20 cellular contexts compared by ENCODE assay signal in the genomic region with DNA sequence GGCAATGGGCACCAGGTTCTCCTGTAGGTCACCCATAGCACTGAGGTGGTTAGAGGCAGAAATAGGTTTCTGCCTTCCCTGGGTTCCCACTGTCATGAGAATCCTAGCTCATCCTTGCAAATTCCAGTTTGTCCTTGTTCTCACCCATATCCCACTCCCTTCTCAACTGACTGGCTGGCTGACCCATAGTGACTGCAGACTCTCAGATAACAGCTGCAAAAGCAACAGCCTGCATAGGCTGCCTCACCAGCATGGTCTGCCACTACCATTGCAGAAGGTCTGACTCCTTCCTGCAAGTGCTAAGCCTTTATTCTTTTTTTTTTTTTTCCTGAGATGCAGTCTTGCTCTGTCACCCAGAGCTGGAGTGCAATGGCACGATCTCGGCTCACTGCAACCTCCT.
DNase-seq lines count a peak whose midpoint lies in the region; ATAC-seq and TF ChIP-seq lines count a peak whose summit lies in the region.
"Had no signal": no experiment of that assay in that cellular context is flagged by ENCODE, and none has a peak within 500 bp of the region (broad histone marks: within the 10 kb centered on the region; RNA-seq: fewer than 3 reads in every experiment).

No MANE protein-coding gene starts in this region.

- H3K9me3 Mint-ChIP-seq in IgD-negative memory B cell (no peaks in the 10 kb centered on the region), glutamatergic neuron (ENCODE audit: unreplicated experiment) (peaks cover 18% of the 10 kb centered on the region), progenitor cell of endocrine pancreas (ENCODE audit: low read depth) (no peaks in the 10 kb centered on the region)
- H3K9me3 Mint-ChIP-seq: HFFc6 had no signal

- H3K9me3 ChIP-seq in upper lobe of right lung, result no peaks in the 10 kb centered on the region
- H3K9me3 ChIP-seq: BLaER1 treated with 17β-estradiol and CSF1 and Interleukin-3, amounts not matched to agents 10 nM and 100 nM had no signal

- intact Hi-C loops in upper lobe of right lung (cut with DNase I), result no loop called here

- H3K27me3 Mint-ChIP-seq in IgD-negative memory B cell (no peaks in the 10 kb centered on the region), glutamatergic neuron (ENCODE audit: unreplicated experiment) (peaks cover 12% of the 10 kb centered on the region), progenitor cell of endocrine pancreas (peaks cover 4% of the 10 kb centered on the region)
- H3K27me3 Mint-ChIP-seq: B cell; CD4-positive, CD25-positive, alpha-beta regulatory T cell; CD8-positive, alpha-beta memory T cell had no signal

- no peak overlapping the region for H3K4me3 ChIP-seq in upper lobe of right lung
- H3K4me3 ChIP-seq: BLaER1 treated with 17β-estradiol and CSF1 and Interleukin-3, amounts not matched to agents 10 nM and 100 nM had no signal

- H3K4me1 ChIP-seq in upper lobe of right lung, result no peaks in the 10 kb centered on the region

- H3K4me3 Mint-ChIP-seq in IgD-negative memory B cell (no peak overlapping the region), glutamatergic neuron (ENCODE audit: unreplicated experiment) (peak overlapping the region; percentile 57), progenitor cell of endocrine pancreas (ENCODE audit: low read depth) (no peak overlapping the region)
- H3K4me3 Mint-ChIP-seq: B cell; CD4-positive, CD25-positive, alpha-beta regulatory T cell; CD8-positive, alpha-beta memory T cell; HFFc6 had no signal

- H3K4me1 Mint-ChIP-seq in IgD-negative memory B cell, result no peaks in the 10 kb centered on the region
- H3K4me1 Mint-ChIP-seq in glutamatergic neuron (ENCODE audit: low read depth, unreplicated experiment), result peaks cover 72% of the 10 kb centered on the region
- peaks cover 32% of the 10 kb centered on the region for H3K4me1 Mint-ChIP-seq in progenitor cell of endocrine pancreas (ENCODE audit: low read depth)
- H3K4me1 Mint-ChIP-seq: B cell; CD4-positive, CD25-positive, alpha-beta regulatory T cell; CD8-positive, alpha-beta memory T cell had no signal

- no peak overlapping the region for H3K27ac ChIP-seq in upper lobe of right lung
- H3K27ac ChIP-seq: BLaER1 treated with 17β-estradiol and CSF1 and Interleukin-3, amounts not matched to agents 10 nM and 100 nM; HL-60 had no signal

- peak; percentile 50 for DNase-seq in NCI-H69 (lab: John Stamatoyannopoulos, UW)
- DNase-seq in glutamatergic neuron, result no peak
- DNase-seq in progenitor cell of endocrine pancreas (ENCODE audit: low spot score, unreplicated experiment), result no peak
- DNase-seq in upper lobe of right lung, result no peak
- no peak for DNase-seq in NCI-H2029 (lab: John Stamatoyannopoulos, UW)
- DNase-seq: CD4-positive, CD25-positive, alpha-beta regulatory T cell; CD8-positive, alpha-beta memory T cell; COR-L47; DMS153; DMS79; GDM1; GOT3; H7; HFFc6 had no signal

- H3K27me3 ChIP-seq in upper lobe of right lung, result no peaks in the 10 kb centered on the region
- H3K27me3 ChIP-seq: BLaER1 treated with 17β-estradiol and CSF1 and Interleukin-3, amounts not matched to agents 10 nM and 100 nM had no signal

- H3K27ac Mint-ChIP-seq in IgD-negative memory B cell (peak overlapping the region in 2 of 3 donors; percentile 71 to 76), glutamatergic neuron (ENCODE audit: unreplicated experiment) (peak overlapping the region; percentile 100), progenitor cell of endocrine pancreas (peak overlapping the region; percentile 81)
- H3K27ac Mint-ChIP-seq: B cell; CD4-positive, CD25-positive, alpha-beta regulatory T cell; CD8-positive, alpha-beta memory T cell; HFFc6 had no signal

- H3K36me3 Mint-ChIP-seq in IgD-negative memory B cell (peaks cover 40% of the 10 kb centered on the region), glutamatergic neuron (ENCODE audit: unreplicated experiment) (no peaks in the 10 kb centered on the region), progenitor cell of endocrine pancreas (ENCODE audit: insufficient read depth) (no peaks in the 10 kb centered on the region)

- ATAC-seq in upper lobe of right lung (no peak), GM19467 (IDR thresholded peaks at IDR 0.05; ENCODE audit: unreplicated experiment) (no peak)
- ATAC-seq: HCT116 had no signal

- no peaks in the 10 kb centered on the region for H3K36me3 ChIP-seq in upper lobe of right lung

- TF ChIP-seq CTCF in glutamatergic neuron (IDR thresholded peaks at IDR 0.05; ENCODE audit: partially characterized antibody, unreplicated experiment) (no peak), progenitor cell of endocrine pancreas (IDR thresholded peaks at IDR 0.05; ENCODE audit: unreplicated experiment) (no peak), upper lobe of right lung (IDR thresholded peaks at IDR 0.05) (no peak)
